Comparison of ENCODE assay signal across 1 cellular context in genomic region chr12:124761056-124761455, GRCh38.
TF ChIP-seq lines count a peak whose summit lies in the region.

No MANE protein-coding gene starts in this region.

TF ChIP-seq in IMR-90, 13 proteins besides CTCF, POLR2A, EP300 and RAD21 (continued from another document):
- TF ChIP-seq ELK1 (IDR thresholded peaks at IDR 0.05; ENCODE audit: borderline replicate concordance, low read depth, low read length) (no peak), USF2 (IDR thresholded peaks at IDR 0.05; ENCODE audit: low read depth, low read length) (no peak), MAZ (IDR thresholded peaks at IDR 0.05; ENCODE audit: borderline replicate concordance, low read depth, low read length) (no peak), MAFK (IDR thresholded peaks at IDR 0.05; ENCODE audit: low read depth, low read length) (no peak), RCOR1 (IDR thresholded peaks at IDR 0.05; ENCODE audit: insufficient replicate concordance, low read length) (no peak)
